28 cellular contexts compared by ENCODE assay signal in genomic region chr7:54704851-54705250, GRCh38.
"Had no signal": no experiment of that assay in that cellular context is flagged by ENCODE, and none has a peak within 500 bp of the region (broad histone marks: within the 10 kb centered on the region; RNA-seq: fewer than 3 reads in every experiment).

No MANE protein-coding gene starts in this region.

- H2AFZ ChIP-seq: neural progenitor cell, parathyroid adenoma had no signal

- H3K27ac Mint-ChIP-seq: natural killer cell; nephron; progenitor cell of endocrine pancreas; stimulated activated memory B cell treated with anti-CD40 and anti-IgM and Interleukin-4, amounts not matched to agents 10 μg/mL and 1 μg/mL and 100 μg/mL, for 72 hours; stimulated activated naive CD8-positive, alpha-beta T cell treated with anti-CD3 and anti-CD28 coated beads, Interleukin-15, amount 100 ng/mL, for 72 hours; type B pancreatic cell had no signal

- H3K27me3 Mint-ChIP-seq: progenitor cell of endocrine pancreas; stimulated activated memory B cell treated with anti-CD40 and anti-IgM and Interleukin-4, amounts not matched to agents 10 μg/mL and 1 μg/mL and 100 μg/mL, for 72 hours; stimulated activated naive CD8-positive, alpha-beta T cell treated with anti-CD3 and anti-CD28 coated beads, Interleukin-15, amount 100 ng/mL, for 72 hours; type B pancreatic cell had no signal

- ATAC-seq: naive thymus-derived CD4-positive, alpha-beta T cell; natural killer cell; psoas muscle; right cardiac atrium; stimulated activated memory B cell treated with anti-CD40 and anti-IgM and Interleukin-4, amounts not matched to agents 10 μg/mL and 1 μg/mL and 100 μg/mL, for 72 hours; stimulated activated naive CD8-positive, alpha-beta T cell treated with anti-CD3 and anti-CD28 coated beads, Interleukin-15, amount 100 ng/mL, for 72 hours; stimulated activated naive CD8-positive, alpha-beta T cell treated with anti-CD3 and anti-CD28 coated beads, Interleukin-15, Interleukin-2, amounts not matched to agents 100 U/mL and 50 U/mL, for 24 hours; upper lobe of right lung had no signal

- H3K4me3 ChIP-seq: neural progenitor cell, ovary, psoas muscle, right lobe of liver, sigmoid colon, thoracic aorta, thyroid gland, transverse colon, upper lobe of right lung, uterus had no signal

- H3K9ac ChIP-seq: neural progenitor cell, parathyroid adenoma had no signal

- H3K36me3 Mint-ChIP-seq: natural killer cell; stimulated activated memory B cell treated with anti-CD40 and anti-IgM and Interleukin-4, amounts not matched to agents 10 μg/mL and 1 μg/mL and 100 μg/mL, for 72 hours; type B pancreatic cell had no signal

- H3K4me2 ChIP-seq: neural progenitor cell had no signal

- H3K27ac ChIP-seq: neural progenitor cell, ovary, parathyroid adenoma, psoas muscle, right lobe of liver, sigmoid colon, thoracic aorta, thyroid gland, transverse colon, upper lobe of right lung, uterus had no signal

- H3K36me3 ChIP-seq: neural progenitor cell, ovary, right lobe of liver, sigmoid colon, thoracic aorta, thyroid gland, transverse colon, upper lobe of right lung, uterus had no signal

- H3K4me3 Mint-ChIP-seq: naive thymus-derived CD4-positive, alpha-beta T cell; natural killer cell; nephron; neural progenitor cell; stimulated activated memory B cell treated with anti-CD40 and anti-IgM and Interleukin-4, amounts not matched to agents 10 μg/mL and 1 μg/mL and 100 μg/mL, for 72 hours; stimulated activated naive CD8-positive, alpha-beta T cell treated with anti-CD3 and anti-CD28 coated beads, Interleukin-15, amount 100 ng/mL, for 72 hours; type B pancreatic cell had no signal

- H3K79me2 ChIP-seq: parathyroid adenoma had no signal

- DNase-seq: naive thymus-derived CD4-positive, alpha-beta T cell; natural killer cell; occipital lobe; ovary; posterior cingulate gyrus; psoas muscle; right cardiac atrium; right lobe of liver; sigmoid colon; stimulated activated CD4-positive, alpha-beta T cell treated with anti-CD3 and anti-CD28 coated beads, Interleukin-15, amount 100 ng/mL, for 24 hours; stimulated activated CD4-positive, alpha-beta T cell treated with anti-CD3 and anti-CD28 coated beads, Interleukin-2, amount 100 ng/mL, for 24 hours; stimulated activated CD4-positive, alpha-beta T cell treated with anti-CD3 and anti-CD28 coated beads, Interleukin-2, amount 100 ng/mL, for 48 hours; stimulated activated CD4-positive, alpha-beta T cell treated with anti-CD3 and anti-CD28 coated beads, Interleukin-4, amount 100 ng/mL, for 24 hours; stimulated activated naive CD4-positive, alpha-beta T cell; stimulated activated naive CD8-positive, alpha-beta T cell treated with anti-CD3 and anti-CD28 coated beads, Interleukin-15, amount 100 ng/mL, for 72 hours; stimulated activated naive CD8-positive, alpha-beta T cell treated with anti-CD3 and anti-CD28 coated beads, Interleukin-15, Interleukin-2, amounts not matched to agents 100 U/mL and 50 U/mL, for 24 hours; thyroid gland; transverse colon; upper lobe of right lung; uterus had no signal

- H3K27me3 ChIP-seq: neural progenitor cell, ovary, right lobe of liver, sigmoid colon, thyroid gland, transverse colon, upper lobe of right lung, uterus had no signal

- H3K4me1 Mint-ChIP-seq: naive thymus-derived CD4-positive, alpha-beta T cell; natural killer cell; nephron; stimulated activated memory B cell treated with anti-CD40 and anti-IgM and Interleukin-4, amounts not matched to agents 10 μg/mL and 1 μg/mL and 100 μg/mL, for 72 hours; stimulated activated naive CD8-positive, alpha-beta T cell treated with anti-CD3 and anti-CD28 coated beads, Interleukin-15, amount 100 ng/mL, for 72 hours had no signal

- H3K9me3 ChIP-seq: ovary, psoas muscle, right lobe of liver, thoracic aorta, thyroid gland, transverse colon, uterus had no signal

- H3K4me1 ChIP-seq: neural progenitor cell, parathyroid adenoma, psoas muscle, right lobe of liver, sigmoid colon, thyroid gland, transverse colon, upper lobe of right lung, uterus had no signal

- FAIRE-seq: small intestine had no signal
